8 cellular contexts compared by ENCODE assay signal in the genomic region with DNA sequence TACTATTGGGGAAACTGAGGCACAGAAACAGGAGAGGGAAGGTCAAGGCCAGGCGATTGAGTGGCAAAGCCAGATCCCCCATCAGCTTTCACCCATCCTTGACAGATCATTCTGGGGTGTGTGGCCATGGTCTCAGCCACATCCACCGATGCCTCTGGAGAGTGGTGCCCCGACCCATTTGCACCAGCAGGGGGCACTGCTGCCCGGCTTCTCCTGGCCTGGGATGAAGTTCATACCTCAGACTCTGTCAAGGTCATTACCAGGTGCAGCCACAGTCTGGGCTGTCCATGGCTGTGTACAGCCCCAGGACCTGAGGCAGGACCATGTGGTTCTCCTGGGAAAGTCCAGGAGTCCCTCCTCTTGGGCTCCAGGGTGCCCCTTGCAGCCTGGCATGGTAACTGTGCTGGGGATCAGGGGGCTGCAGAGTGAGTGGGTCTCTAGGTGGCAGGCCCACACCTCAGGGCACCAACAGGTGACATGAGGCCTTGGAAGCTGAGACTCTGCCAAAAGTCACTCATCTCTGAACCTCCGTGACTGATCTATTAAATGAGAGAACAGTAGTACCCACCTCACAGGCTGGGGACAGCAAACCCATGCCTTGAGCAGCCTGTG.
DNase-seq lines count a peak whose midpoint lies in the region; ATAC-seq and TF ChIP-seq lines count a peak whose summit lies in the region.

No MANE protein-coding gene starts in this region.

- H3K27ac ChIP-seq in C4-2B (no peak overlapping the region), OCI-LY1 (ENCODE audit: low read depth, low read length, poor library complexity, severe bottlenecking) (no peak overlapping the region), osteoblast (ENCODE audit: low read depth, low read length) (no peak overlapping the region), tibial artery (no peak overlapping the region)

- H3K9me3 Mint-ChIP-seq in activated T-cell treated with anti-CD3 and anti-CD28 coated beads, Interleukin-2, amount 50 U/mL, for 4 hours: no peaks in the 10 kb centered on the region

- H3K36me3 ChIP-seq in H7 (replicated peaks; ENCODE audit: control insufficient read depth, insufficient read depth, low read length) (no peaks in the 10 kb centered on the region), OCI-LY1 (ENCODE audit: insufficient read depth, low read length) (no peaks in the 10 kb centered on the region), osteoblast (ENCODE audit: insufficient read depth, low read length) (no peaks in the 10 kb centered on the region), tibial artery (no peaks in the 10 kb centered on the region)

- ATAC-seq in activated T-cell treated with anti-CD3 and anti-CD28 coated beads, Interleukin-2, amount 50 U/mL, for 4 hours: peak; percentile 90 to 92
- no peak for ATAC-seq in GM21528 (IDR thresholded peaks at IDR 0.05; ENCODE audit: low FRiP score, unreplicated experiment)

- H3F3A ChIP-seq in OCI-LY1 (ENCODE audit: insufficient read depth, low read length): no peaks in the 10 kb centered on the region

- H3K79me2 ChIP-seq in OCI-LY1 (ENCODE audit: insufficient read depth, low read length) (no peaks in the 10 kb centered on the region), osteoblast (ENCODE audit: insufficient read depth, low read length) (no peaks in the 10 kb centered on the region)

- TF ChIP-seq CTCF in C4-2B (conservative IDR thresholded peaks at IDR 0.05): peak; percentile 92
- TF ChIP-seq CTCF in OCI-LY1 (IDR thresholded peaks at IDR 0.05; ENCODE audit: low read length): peak; percentile 85
- peak; percentile 75 for TF ChIP-seq CTCF in fibroblast of pulmonary artery (IDR thresholded peaks at IDR 0.05; ENCODE audit: low read length, missing control alignments)
- TF ChIP-seq CTCF in osteoblast (IDR thresholded peaks at IDR 0.05; ENCODE audit: extremely low read depth, low read depth, low read length): peak; percentile 76
- peak; percentile 56 to 61 for TF ChIP-seq CTCF in tibial artery (IDR thresholded peaks at IDR 0.05)

- peaks cover 7% of the 10 kb centered on the region for H3K4me1 Mint-ChIP-seq in activated T-cell treated with anti-CD3 and anti-CD28 coated beads, Interleukin-2, amount 50 U/mL, for 4 hours (ENCODE audit: low read depth)

- H3K36me3 Mint-ChIP-seq in activated T-cell treated with anti-CD3 and anti-CD28 coated beads, Interleukin-2, amount 50 U/mL, for 4 hours (ENCODE audit: insufficient read depth): no peaks in the 10 kb centered on the region

- no peaks in the 10 kb centered on the region for H3K9me2 ChIP-seq in OCI-LY1 (ENCODE audit: low read depth, low read length)

- H3K27me3 ChIP-seq in H7 (ENCODE audit: control insufficient read depth, insufficient read depth, low read length) (no peaks in the 10 kb centered on the region), OCI-LY1 (ENCODE audit: insufficient read depth, low read length) (0 out of 2 replicates have a peak, but pooled peaks cover 1% of the 10 kb centered on the region), osteoblast (ENCODE audit: insufficient read depth, low read length) (peaks cover 4% of the 10 kb centered on the region), tibial artery (peaks cover 0 to 16% of the 10 kb centered on the region in 2 donors)

- peak; percentile 96 for DNase-seq in H7
- DNase-seq in activated T-cell treated with anti-CD3 and anti-CD28 coated beads, Interleukin-2, amount 50 U/mL, for 4 hours: peak; percentile 71
- DNase-seq in fibroblast of pulmonary artery (ENCODE audit: low read depth): peak; percentile 44
- DNase-seq in osteoblast (ENCODE audit: insufficient read length, low spot score, missing footprints): peak; percentile 97
- DNase-seq in tibial artery: peak in 1 of 2 donors; percentile 41

- no peak overlapping the region for H3K4me3 ChIP-seq in H7 (ENCODE audit: insufficient read depth, low read depth, low read length)
- no peak overlapping the region for H3K4me3 ChIP-seq in OCI-LY1 (ENCODE audit: low read depth, low read length, poor library complexity, severe bottlenecking)
- no peak overlapping the region for H3K4me3 ChIP-seq in fibroblast of pulmonary artery (replicated peaks; ENCODE audit: low read depth, low read length)
- no peak overlapping the region for H3K4me3 ChIP-seq in osteoblast (ENCODE audit: insufficient read depth, low read length)
- no peak overlapping the region for H3K4me3 ChIP-seq in tibial artery

- H3K4me3 Mint-ChIP-seq in activated T-cell treated with anti-CD3 and anti-CD28 coated beads, Interleukin-2, amount 50 U/mL, for 4 hours: no peak overlapping the region

- H4K20me1 ChIP-seq in OCI-LY1 (ENCODE audit: insufficient read depth, low read length) (no peaks in the 10 kb centered on the region), osteoblast (ENCODE audit: insufficient read depth, low read length) (no peaks in the 10 kb centered on the region)

- no peak overlapping the region for H3K4me2 ChIP-seq in OCI-LY1 (ENCODE audit: low read length)
- no peak overlapping the region for H3K4me2 ChIP-seq in osteoblast (ENCODE audit: insufficient read depth, low read length)

- H2AFZ ChIP-seq in OCI-LY1 (ENCODE audit: low read length): no peak overlapping the region
- H2AFZ ChIP-seq in osteoblast (ENCODE audit: low read length): no peak overlapping the region

- no peaks in the 10 kb centered on the region for H3K9me3 ChIP-seq in OCI-LY1 (ENCODE audit: low read length)
- H3K9me3 ChIP-seq in osteoblast (ENCODE audit: low read depth, low read length): no peaks in the 10 kb centered on the region
- H3K9me3 ChIP-seq in tibial artery: no peaks in the 10 kb centered on the region

- no peaks in the 10 kb centered on the region for H3K27me3 Mint-ChIP-seq in activated T-cell treated with anti-CD3 and anti-CD28 coated beads, Interleukin-2, amount 50 U/mL, for 4 hours (ENCODE audit: low read depth)

- intact Hi-C loops in tibial artery (cut with DNase I; ENCODE audit: low total_unique reads): loop anchor here (2.0 kb wide), 1 partner anchor 107 kb away; no protein-coding TSS in a partner anchor

- no peak overlapping the region for H3K9ac ChIP-seq in OCI-LY1 (ENCODE audit: low read length)

- H3K4me1 ChIP-seq in OCI-LY1 (ENCODE audit: insufficient read depth, low read length, severe bottlenecking): no peaks in the 10 kb centered on the region
- no peaks in the 10 kb centered on the region for H3K4me1 ChIP-seq in osteoblast (ENCODE audit: insufficient read depth, low read length)
- H3K4me1 ChIP-seq in tibial artery: no peaks in the 10 kb centered on the region
